ENCODE assay signal across 1 cellular context in the genomic region with DNA sequence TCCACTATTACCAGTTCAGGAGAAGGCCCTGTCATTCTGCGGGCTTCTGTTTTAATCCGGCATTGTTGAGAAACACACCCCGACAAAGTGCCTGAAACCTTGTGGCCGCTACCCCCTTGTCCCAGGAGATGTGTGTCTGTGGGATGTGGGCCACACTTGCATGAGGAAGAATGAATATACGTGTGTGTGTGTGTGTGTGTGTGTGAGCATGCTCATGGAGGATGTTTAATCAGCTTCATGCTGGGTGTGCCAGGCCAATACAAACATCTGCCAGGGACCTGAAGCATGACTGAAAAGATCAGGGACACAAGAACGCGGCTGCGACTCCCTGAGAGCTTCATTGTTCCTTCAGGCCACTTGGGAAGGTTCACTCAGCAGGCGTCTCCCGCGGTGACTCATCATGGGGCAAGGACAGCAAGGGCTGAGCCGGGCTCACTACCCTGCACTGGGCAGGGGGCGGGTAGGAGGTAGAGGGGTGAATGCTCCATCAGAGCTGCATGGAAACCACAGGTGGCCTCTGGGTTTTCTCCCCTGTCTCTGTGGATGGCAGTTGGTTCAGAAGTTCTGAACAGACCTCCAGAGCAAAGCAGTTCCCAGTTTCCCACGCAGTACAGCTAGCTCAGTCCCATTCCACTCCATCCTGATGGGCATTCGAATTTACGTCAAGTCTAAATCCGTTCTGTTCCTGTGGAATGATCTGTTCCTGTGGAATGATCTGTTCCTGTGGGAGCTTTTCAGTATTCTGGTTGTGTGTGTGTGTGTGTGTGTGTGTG.
TF ChIP-seq lines count a peak whose summit lies in the region.

No MANE protein-coding gene starts in this region.

TF ChIP-seq in K562, 482 proteins besides CTCF, POLR2A, EP300 and RAD21 (continued from another document and continues in another):
- TF ChIP-seq ZNF124 (CRISPR knock-in tag; IDR thresholded peaks at IDR 0.05), result no peak
- no peak for TF ChIP-seq LEF1 (IDR thresholded peaks at IDR 0.05)
- TF ChIP-seq ZNF347 (CRISPR knock-in tag; IDR thresholded peaks at IDR 0.05; ENCODE audit: low read depth), result no peak
- peak in 1 of 2 experiments; percentile 70; a peak in 1 of 4 replicates for TF ChIP-seq ARNT (IDR thresholded peaks at IDR 0.05)
- no peak; the same call in 1 of the 2 replicates for TF ChIP-seq ZKSCAN1 (IDR thresholded peaks at IDR 0.05; ENCODE audit: low read depth, low read length)
- TF ChIP-seq ARID1B (IDR thresholded peaks at IDR 0.05), result peak; percentile 64
- no peak for TF ChIP-seq SLC30A9 (CRISPR knock-in tag; IDR thresholded peaks at IDR 0.05)
- no peak for TF ChIP-seq SNRNP70 (optimal IDR thresholded peaks at IDR 0.05; ENCODE audit: low read depth, low read length)
- peak; percentile 56; the same call in 1 of the 2 replicates for TF ChIP-seq JUNB (CRISPR knock-in tag; conservative IDR thresholded peaks at IDR 0.05)
- 0 out of 2 replicates have a peak, but pooled peaks have one; percentile 55 for TF ChIP-seq MYNN (IDR thresholded peaks at IDR 0.05)
- TF ChIP-seq MYNN (CRISPR knock-in tag; IDR thresholded peaks at IDR 0.05), result no peak
- TF ChIP-seq, protein P1, sequence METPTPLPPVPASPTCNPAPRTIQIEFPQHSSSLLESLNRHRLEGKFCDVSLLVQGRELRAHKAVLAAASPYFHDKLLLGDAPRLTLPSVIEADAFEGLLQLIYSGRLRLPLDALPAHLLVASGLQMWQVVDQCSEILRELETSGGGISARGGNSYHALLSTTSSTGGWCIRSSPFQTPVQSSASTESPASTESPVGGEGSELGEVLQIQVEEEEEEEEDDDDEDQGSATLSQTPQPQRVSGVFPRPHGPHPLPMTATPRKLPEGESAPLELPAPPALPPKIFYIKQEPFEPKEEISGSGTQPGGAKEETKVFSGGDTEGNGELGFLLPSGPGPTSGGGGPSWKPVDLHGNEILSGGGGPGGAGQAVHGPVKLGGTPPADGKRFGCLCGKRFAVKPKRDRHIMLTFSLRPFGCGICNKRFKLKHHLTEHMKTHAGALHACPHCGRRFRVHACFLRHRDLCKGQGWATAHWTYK (CRISPR knock-in tag; IDR thresholded peaks at IDR 0.05), result peak; percentile 52; the same call in 1 of the 2 replicates
- TF ChIP-seq FOS (IDR thresholded peaks at IDR 0.05; ENCODE audit: extremely low read depth, insufficient read length), result peak; percentile 54
- TF ChIP-seq FOXP1 (CRISPR knock-in tag; IDR thresholded peaks at IDR 0.05), result no peak
- no peak for TF ChIP-seq STAG1 (CRISPR knock-in tag; IDR thresholded peaks at IDR 0.05; ENCODE audit: borderline replicate concordance)
- TF ChIP-seq TFAM (CRISPR knock-in tag; conservative IDR thresholded peaks at IDR 0.05), result no peak
- no peak for TF ChIP-seq HDAC8 (tag; IDR thresholded peaks at IDR 0.05)
- TF ChIP-seq, protein P2, sequence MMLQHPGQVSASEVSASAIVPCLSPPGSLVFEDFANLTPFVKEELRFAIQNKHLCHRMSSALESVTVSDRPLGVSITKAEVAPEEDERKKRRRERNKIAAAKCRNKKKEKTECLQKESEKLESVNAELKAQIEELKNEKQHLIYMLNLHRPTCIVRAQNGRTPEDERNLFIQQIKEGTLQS (IDR thresholded peaks at IDR 0.05), result peak; percentile 96
- TF ChIP-seq, protein P2 (CRISPR knock-in tag; conservative IDR thresholded peaks at IDR 0.05), result no peak
- TF ChIP-seq HLTF (IDR thresholded peaks at IDR 0.05), result 0 out of 2 replicates have a peak, but pooled peaks have one; percentile 32
- TF ChIP-seq MEIS2 (IDR thresholded peaks at IDR 0.05; ENCODE audit: partially characterized antibody), result peak; percentile 41
- TF ChIP-seq GABPB1 (CRISPR knock-in tag; IDR thresholded peaks at IDR 0.05), result peak; percentile 37; the same call in 1 of the 2 replicates
- TF ChIP-seq YY1 (IDR thresholded peaks at IDR 0.05; ENCODE audit: borderline replicate concordance in 1 of 3, control insufficient read depth in 1 of 3, extremely low read depth in 1 of 3, insufficient read depth in 3 of 3, insufficient read length in 1 of 3, insufficient replicate concordance in 2 of 3, low read depth in 1 of 3, low read length in 2 of 3), result peak in 1 of 3 experiments; percentile 12
- no peak for TF ChIP-seq ZNF778 (CRISPR knock-in tag; IDR thresholded peaks at IDR 0.05)
- no peak for TF ChIP-seq DNMT1 (IDR thresholded peaks at IDR 0.05)
- TF ChIP-seq ZNF512 (tag; IDR thresholded peaks at IDR 0.05), result no peak
- peak; percentile 52; the same call in 1 of the 2 replicates for TF ChIP-seq SMARCA5 (IDR thresholded peaks at IDR 0.05)
- no peak for TF ChIP-seq ESRRB (CRISPR knock-in tag; IDR thresholded peaks at IDR 0.05; ENCODE audit: borderline replicate concordance)
- 0 out of 2 replicates have a peak, but pooled peaks have one; percentile 35 for TF ChIP-seq ZNF583 (CRISPR knock-in tag; IDR thresholded peaks at IDR 0.05)
- peak; percentile 35; the same call in 1 of the 2 replicates for TF ChIP-seq PHB2 (IDR thresholded peaks at IDR 0.05; ENCODE audit: low read depth)
- TF ChIP-seq ZNF121 (CRISPR knock-in tag; conservative IDR thresholded peaks at IDR 0.05), result no peak
- TF ChIP-seq POLR2G (IDR thresholded peaks at IDR 0.05; ENCODE audit: low read depth, low read length), result 0 out of 2 replicates have a peak, but pooled peaks have one; percentile 15
- TF ChIP-seq ZNF318 (IDR thresholded peaks at IDR 0.05; ENCODE audit: borderline replicate concordance in 1 of 2, low read depth in 1 of 2), result no peak
- peak; percentile 25; the same call in 1 of the 2 replicates for TF ChIP-seq CREM (IDR thresholded peaks at IDR 0.05; ENCODE audit: low read depth)
- peak; percentile 92 for TF ChIP-seq FOSL1 (tag; conservative IDR thresholded peaks at IDR 0.05)
- no peak; the same call in 1 of the 2 replicates for TF ChIP-seq MAFG (tag; conservative IDR thresholded peaks at IDR 0.05)
- TF ChIP-seq ZFX (CRISPR knock-in tag; IDR thresholded peaks at IDR 0.05), result peak; percentile 29; the same call in 1 of the 2 replicates
- TF ChIP-seq NCOA4 (IDR thresholded peaks at IDR 0.05; ENCODE audit: partially characterized antibody), result no peak
- no peak for TF ChIP-seq TCFL5 (CRISPR knock-in tag; conservative IDR thresholded peaks at IDR 0.05)
- TF ChIP-seq ERF (CRISPR knock-in tag; IDR thresholded peaks at IDR 0.05), result no peak
- no peak for TF ChIP-seq TAF15 (IDR thresholded peaks at IDR 0.05; ENCODE audit: low read depth, low read length)
- no peak for TF ChIP-seq KAT8 (IDR thresholded peaks at IDR 0.05; ENCODE audit: low read depth)
- TF ChIP-seq NCOR1 (IDR thresholded peaks at IDR 0.05), result no peak; the same call in 1 of the 2 replicates
- TF ChIP-seq, protein P3, sequence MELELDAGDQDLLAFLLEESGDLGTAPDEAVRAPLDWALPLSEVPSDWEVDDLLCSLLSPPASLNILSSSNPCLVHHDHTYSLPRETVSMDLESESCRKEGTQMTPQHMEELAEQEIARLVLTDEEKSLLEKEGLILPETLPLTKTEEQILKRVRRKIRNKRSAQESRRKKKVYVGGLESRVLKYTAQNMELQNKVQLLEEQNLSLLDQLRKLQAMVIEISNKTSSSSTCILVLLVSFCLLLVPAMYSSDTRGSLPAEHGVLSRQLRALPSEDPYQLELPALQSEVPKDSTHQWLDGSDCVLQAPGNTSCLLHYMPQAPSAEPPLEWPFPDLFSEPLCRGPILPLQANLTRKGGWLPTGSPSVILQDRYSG (tag; conservative IDR thresholded peaks at IDR 0.05; ENCODE audit: low read depth), result 0 out of 2 replicates have a peak, but pooled peaks have one; percentile 31
- no peak for TF ChIP-seq TAL1 (IDR thresholded peaks at IDR 0.05)
- TF ChIP-seq EP400 (IDR thresholded peaks at IDR 0.05), result peak; percentile 20; the same call in 1 of the 2 replicates
- no peak for TF ChIP-seq FOXJ3 (CRISPR knock-in tag; IDR thresholded peaks at IDR 0.05)
- 0 out of 2 replicates have a peak, but pooled peaks have one; percentile 34 for TF ChIP-seq MIER1 (IDR thresholded peaks at IDR 0.05; ENCODE audit: low read depth)
- TF ChIP-seq, protein P4, sequence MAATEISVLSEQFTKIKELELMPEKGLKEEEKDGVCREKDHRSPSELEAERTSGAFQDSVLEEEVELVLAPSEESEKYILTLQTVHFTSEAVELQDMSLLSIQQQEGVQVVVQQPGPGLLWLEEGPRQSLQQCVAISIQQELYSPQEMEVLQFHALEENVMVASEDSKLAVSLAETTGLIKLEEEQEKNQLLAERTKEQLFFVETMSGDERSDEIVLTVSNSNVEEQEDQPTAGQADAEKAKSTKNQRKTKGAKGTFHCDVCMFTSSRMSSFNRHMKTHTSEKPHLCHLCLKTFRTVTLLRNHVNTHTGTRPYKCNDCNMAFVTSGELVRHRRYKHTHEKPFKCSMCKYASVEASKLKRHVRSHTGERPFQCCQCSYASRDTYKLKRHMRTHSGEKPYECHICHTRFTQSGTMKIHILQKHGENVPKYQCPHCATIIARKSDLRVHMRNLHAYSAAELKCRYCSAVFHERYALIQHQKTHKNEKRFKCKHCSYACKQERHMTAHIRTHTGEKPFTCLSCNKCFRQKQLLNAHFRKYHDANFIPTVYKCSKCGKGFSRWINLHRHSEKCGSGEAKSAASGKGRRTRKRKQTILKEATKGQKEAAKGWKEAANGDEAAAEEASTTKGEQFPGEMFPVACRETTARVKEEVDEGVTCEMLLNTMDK (IDR thresholded peaks at IDR 0.05; ENCODE audit: borderline replicate concordance, insufficient read depth, low read depth, low read length, poor library complexity, severe bottlenecking), result no peak
- TF ChIP-seq ZEB2 (IDR thresholded peaks at IDR 0.05), result no peak
- peak in 1 of 2 experiments; percentile 44; a peak in 1 of 4 replicates for TF ChIP-seq ZNF639 (CRISPR knock-in tag; conservative IDR thresholded peaks at IDR 0.05 in 1 of 2, IDR thresholded peaks at IDR 0.05 in 1 of 2)
